Comparison of ENCODE assay signal across 2 cellular contexts in genomic region chr17:57535652-57536018, GRCh38.
TF ChIP-seq lines count a peak whose summit lies in the region.

No MANE protein-coding gene starts in this region.

TF ChIP-seq in HEK293, 187 proteins besides CTCF, POLR2A, EP300 and RAD21 (continued from another document):
- peak; percentile 19; the same call in 1 of the 2 replicates for TF ChIP-seq ZBTB8A (tag by site-specific recombination; IDR thresholded peaks at IDR 0.05)
- 0 out of 2 replicates have a peak, but pooled peaks have one; percentile 16 for TF ChIP-seq ZNF24 (tag by site-specific recombination; IDR thresholded peaks at IDR 0.05)
- no peak for TF ChIP-seq ZNF184 (tag by site-specific recombination; IDR thresholded peaks at IDR 0.05)
- TF ChIP-seq OSR2 (tag by site-specific recombination; IDR thresholded peaks at IDR 0.05): peak; percentile 4; the same call in 1 of the 2 replicates
- 0 out of 2 replicates have a peak, but pooled peaks have one; percentile 1 for TF ChIP-seq KLF16 (tag by site-specific recombination; IDR thresholded peaks at IDR 0.05)
- TF ChIP-seq ZNF341 (tag by site-specific recombination; IDR thresholded peaks at IDR 0.05; ENCODE audit: low read depth): 0 out of 2 replicates have a peak, but pooled peaks have one; percentile 6
- TF ChIP-seq MZF1 (tag by site-specific recombination; IDR thresholded peaks at IDR 0.05; ENCODE audit: borderline replicate concordance): peak; percentile 10; the same call in 1 of the 2 replicates
- TF ChIP-seq ZNF121 (tag by site-specific recombination; IDR thresholded peaks at IDR 0.05): no peak
- TF ChIP-seq GLIS2 (tag by site-specific recombination; IDR thresholded peaks at IDR 0.05): 0 out of 2 replicates have a peak, but pooled peaks have one; percentile 1
- TF ChIP-seq ZNF645 (tag by site-specific recombination; IDR thresholded peaks at IDR 0.05): no peak

TF ChIP-seq in HepG2, 621 proteins besides CTCF, POLR2A, EP300 and RAD21 (continued from another document):
- TF ChIP-seq GTF3A (CRISPR knock-in tag; conservative IDR thresholded peaks at IDR 0.05) (0 out of 2 replicates have a peak, but pooled peaks have one; percentile 10), REPIN1 (CRISPR knock-in tag; IDR thresholded peaks at IDR 0.05; ENCODE audit: borderline replicate concordance, low read depth) (no peak), ZNF782 (CRISPR knock-in tag; IDR thresholded peaks at IDR 0.05; ENCODE audit: borderline replicate concordance) (no peak)
